ENCODE assay signal across 11 cellular contexts in the genomic region with DNA sequence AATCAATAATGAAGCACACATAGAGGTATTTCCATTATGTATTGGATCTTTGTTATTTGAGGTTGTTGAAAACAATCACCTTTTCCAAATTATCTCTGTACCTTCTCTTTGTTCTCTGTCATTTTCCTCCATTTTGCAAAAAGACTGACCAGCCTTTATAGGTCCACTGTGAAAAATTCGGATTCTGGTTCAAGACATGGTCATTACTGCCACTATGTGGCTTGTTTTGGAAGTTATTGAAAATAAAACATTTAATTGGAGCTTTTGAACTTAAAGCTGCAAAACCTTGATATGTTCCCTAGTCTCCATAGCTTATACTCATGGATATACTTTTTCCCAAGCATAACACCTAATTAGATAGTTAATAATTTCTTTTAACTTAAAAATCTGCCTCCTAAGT.
DNase-seq lines count a peak whose midpoint lies in the region; ATAC-seq and TF ChIP-seq lines count a peak whose summit lies in the region.
"Had no signal": no experiment of that assay in that cellular context is flagged by ENCODE, and none has a peak within 500 bp of the region (broad histone marks: within the 10 kb centered on the region; RNA-seq: fewer than 3 reads in every experiment).

No MANE protein-coding gene starts in this region.

- peak; percentile 68 for TF ChIP-seq CTCF in 22Rv1 (IDR thresholded peaks at IDR 0.05)
- peak; percentile 39 for TF ChIP-seq CTCF in GM10266 (IDR thresholded peaks at IDR 0.05; ENCODE audit: control insufficient read depth, insufficient read depth, low read depth, missing control alignments)
- peak; percentile 21 for TF ChIP-seq CTCF in foreskin fibroblast (IDR thresholded peaks at IDR 0.05; ENCODE audit: low read depth, low read length)

- no peak overlapping the region for H3K27ac ChIP-seq in 22Rv1

- no peak for ATAC-seq in GM21737 (IDR thresholded peaks at IDR 0.05; ENCODE audit: unreplicated experiment)

- DNase-seq in GM10266 (ENCODE audit: extremely low spot score), result peak; percentile 7
- peak; percentile 54 for DNase-seq in RPMI7951 (ENCODE audit: low read depth)
- peak; percentile 3 to 66 for DNase-seq in foreskin fibroblast
- DNase-seq in activated naive CD4-positive, alpha-beta T cell treated with anti-CD3 and anti-CD28 coated beads, Interleukin-2, amount 50 U/mL, for 16 hours, result no peak
- DNase-seq in pons (ENCODE audit: low spot score), result no peak
- DNase-seq in activated CD4-positive, alpha-beta T cell treated with anti-CD3 and anti-CD28 coated beads, Interleukin-2, amount 50 U/mL, for 48 hours, result no peak
- DNase-seq: activated naive CD8-positive, alpha-beta T cell treated with anti-CD3 and anti-CD28 coated beads, Interleukin-2, amount 10 ng/mL, durations not matched to agents 7 days and 5 days; GOT3; NCI-H1092 had no signal

- no peak overlapping the region for H3K4me3 ChIP-seq in foreskin fibroblast (ENCODE audit: low read depth in 1 of 2, low read length in 2 of 2)

Comparison
In these comparisons a context has a peak if more than half of its experiments do, and no peak if none do; other contexts are left out.
1. DNase-seq: peak in GM10266 (single experiment), RPMI7951 (single experiment) and foreskin fibroblast (2 of 2); none in activated naive CD4-positive, alpha-beta T cell treated with anti-CD3 and anti-CD28 coated beads, Interleukin-2, amount 50 U/mL, for 16 hours (single experiment), pons (single experiment) and activated CD4-positive, alpha-beta T cell treated with anti-CD3 and anti-CD28 coated beads, Interleukin-2, amount 50 U/mL, for 48 hours (0 of 2).
2. Peak in every context shown above with its lines, with median percentiles within 50 percentile points of each other: CTCF ChIP-seq.